18 cellular contexts compared by ENCODE assay signal in the genomic region with DNA sequence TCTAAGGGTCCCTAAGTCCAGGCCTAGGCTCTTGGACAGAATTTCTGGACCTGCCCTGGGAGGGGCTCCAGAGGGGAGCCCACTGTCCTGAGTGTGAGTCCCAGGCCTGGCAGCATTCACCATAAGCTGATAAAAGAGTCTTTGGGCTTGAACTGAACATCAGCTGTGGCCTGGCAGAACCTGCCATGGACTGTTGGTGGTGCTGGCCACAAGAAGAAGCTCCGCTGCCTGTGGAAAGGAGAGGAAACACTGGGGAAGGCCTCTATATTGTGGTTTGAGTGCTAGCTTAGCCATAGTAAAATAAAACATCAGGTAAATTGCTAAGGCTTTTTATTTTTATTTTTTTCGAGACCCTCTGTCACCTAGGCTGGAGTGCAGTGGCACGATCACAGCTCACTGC. TPM values are rescaled to one million over a fixed set of nuclear protein-coding genes. Genes with fewer than 3 reads are reported as not detected.
DNase-seq lines count a peak whose midpoint lies in the region; ATAC-seq, FAIRE-seq and TF ChIP-seq lines count a peak whose summit lies in the region.
"Had no signal": no experiment of that assay in that cellular context is flagged by ENCODE, and none has a peak within 500 bp of the region (broad histone marks: within the 10 kb centered on the region; RNA-seq: fewer than 3 reads in every experiment).

No MANE protein-coding gene starts in this region.

- no peaks in the 10 kb centered on the region for H3K36me3 Mint-ChIP-seq in astrocyte (ENCODE audit: low read depth, unreplicated experiment)

- H3K4me1 ChIP-seq in mammary epithelial cell (ENCODE audit: insufficient read depth, low read length): peaks cover 17% of the 10 kb centered on the region
- no peaks in the 10 kb centered on the region for H3K4me1 ChIP-seq in breast epithelium
- H3K4me1 ChIP-seq in astrocyte (ENCODE audit: insufficient read depth, low read length): peaks cover 4% of the 10 kb centered on the region
- H3K4me1 ChIP-seq in left lung: peaks cover 0 to 12% of the 10 kb centered on the region in 2 donors
- no peaks in the 10 kb centered on the region for H3K4me1 ChIP-seq in BE2C
- H3K4me1 ChIP-seq in tibial nerve: peaks cover 0 to 13% (median 0%) of the 10 kb centered on the region in 4 donors
- H3K4me1 ChIP-seq: BLaER1 had no signal

- 100% methylated on average over 3 of the region's 3 CpGs for WGBS in mammary epithelial cell (ENCODE audit: low coverage, missing lambda C conversion rate)
- WGBS in tibial nerve, 2 donors: 92 to 93% methylated on average over 3 of the region's 3 CpGs

- no peak for TF ChIP-seq EP300 in tibial nerve (IDR thresholded peaks at IDR 0.05)

- no peak overlapping the region for H3K9ac ChIP-seq in mammary epithelial cell (ENCODE audit: insufficient read depth, low read length)
- H3K9ac ChIP-seq in astrocyte (ENCODE audit: low read length): no peak overlapping the region
- H3K9ac ChIP-seq: BLaER1 had no signal

- H3K27ac Mint-ChIP-seq in astrocyte (ENCODE audit: unreplicated experiment): peak overlapping the region; percentile 93
- H3K27ac Mint-ChIP-seq: CD8-positive, alpha-beta memory T cell had no signal

- peaks cover 45% of the 10 kb centered on the region for H3K4me1 Mint-ChIP-seq in astrocyte (ENCODE audit: low read depth, unreplicated experiment)
- H3K4me1 Mint-ChIP-seq: CD8-positive, alpha-beta memory T cell had no signal

- H3K27me3 ChIP-seq in mammary epithelial cell (ENCODE audit: insufficient read depth, low read length) (no peaks in the 10 kb centered on the region), breast epithelium (no peaks in the 10 kb centered on the region), astrocyte (ENCODE audit: insufficient read depth, low read length) (no peaks in the 10 kb centered on the region), left lung (no peaks in the 10 kb centered on the region), BE2C (no peaks in the 10 kb centered on the region), tibial nerve (no peaks in the 10 kb centered on the region)
- H3K27me3 ChIP-seq: BLaER1 had no signal

- TF ChIP-seq CTCF in mammary epithelial cell (conservative IDR thresholded peaks at IDR 0.05 in 1 of 2, IDR thresholded peaks at IDR 0.05 in 1 of 2; ENCODE audit: extremely low read depth in 1 of 2, insufficient read depth in 1 of 2, low read depth in 1 of 2, low read length in 2 of 2) (no peak), breast epithelium (IDR thresholded peaks at IDR 0.05) (no peak), astrocyte (IDR thresholded peaks at IDR 0.05; ENCODE audit: insufficient read depth, low read depth, low read length) (no peak), left lung (IDR thresholded peaks at IDR 0.05) (no peak), BE2C (IDR thresholded peaks at IDR 0.05; ENCODE audit: low read depth, low read length) (no peak), tibial nerve (IDR thresholded peaks at IDR 0.05) (no peak)

- FAIRE-seq in astrocyte (lab: Jason Lieb, UNC): no peak

- DNase-seq in mammary epithelial cell (no peak), breast epithelium (ENCODE audit: low spot score in 2 of 2) (no peak), astrocyte (ENCODE audit: low read depth) (no peak), left lung (no peak), mesenteric fat pad (ENCODE audit: low spot score) (no peak), BE2C (no peak), tibial nerve (ENCODE audit: low spot score in 2 of 2) (no peak)
- DNase-seq: 8988T; CD8-positive, alpha-beta memory T cell; DMS79 treated with DMSO at 0.1 percent for 48 hours; Kasumi-1; NCI-H1436 treated with DMSO at 0.1 percent for 48 hours; NCI-H2029 treated with DMSO at 0.1 percent for 48 hours; NCI-H510A; NCI-H774 had no signal

- dilution Hi-C loops in mammary epithelial cell (cut with HindIII; ENCODE audit: low sequenced_read_pairs): no loop called here

- in situ Hi-C loops in mammary epithelial cell (cut with MboI; ENCODE audit: low sequenced_read_pairs in 2 of 2): no loop called here

- TF ChIP-seq POLR2A in breast epithelium (IDR thresholded peaks at IDR 0.05): no peak
- TF ChIP-seq POLR2A in tibial nerve (IDR thresholded peaks at IDR 0.05): no peak

- ATAC-seq in left lung (peak; percentile 19), HG03354 (IDR thresholded peaks at IDR 0.05; ENCODE audit: poor library complexity, severe bottlenecking, unreplicated experiment) (no peak)

- H2AFZ ChIP-seq in mammary epithelial cell (ENCODE audit: low read depth, low read length): no peak overlapping the region
- H2AFZ ChIP-seq in astrocyte (ENCODE audit: low read depth, low read length): no peak overlapping the region
- H2AFZ ChIP-seq: PC-9 had no signal

- H3K27ac ChIP-seq in mammary epithelial cell (ENCODE audit: insufficient read depth, low read depth, low read length) (peak overlapping the region; percentile 49), breast epithelium (no peak overlapping the region), astrocyte (ENCODE audit: low read depth, low read length) (peak overlapping the region; percentile 89), left lung (no peak overlapping the region), tibial nerve (no peak overlapping the region)
- H3K27ac ChIP-seq: BLaER1, PC-9 had no signal

- no peaks in the 10 kb centered on the region for H3K9me3 ChIP-seq in mammary epithelial cell (replicated peaks; ENCODE audit: insufficient read depth, low read length)
- H3K9me3 ChIP-seq in breast epithelium: peaks cover 0 to 6% of the 10 kb centered on the region in 2 donors
- H3K9me3 ChIP-seq in astrocyte (ENCODE audit: insufficient read depth, low read depth, low read length): no peaks in the 10 kb centered on the region
- H3K9me3 ChIP-seq in left lung: peaks cover 0 to 5% of the 10 kb centered on the region in 2 donors
- H3K9me3 ChIP-seq in BE2C: no peaks in the 10 kb centered on the region
- H3K9me3 ChIP-seq in tibial nerve: peaks cover 0 to 23% (median 10%) of the 10 kb centered on the region in 4 donors
- H3K9me3 ChIP-seq: BLaER1 had no signal

- intact Hi-C loops in mammary epithelial cell (cut with micrococcal nuclease) (no loop called here), breast epithelium (cut with DNase I; ENCODE audit: low total_unique reads) (no loop called here), left lung (cut with DNase I) (no loop called here)

- no peaks in the 10 kb centered on the region for H3K36me3 ChIP-seq in mammary epithelial cell (ENCODE audit: insufficient read depth, low read length)
- H3K36me3 ChIP-seq in breast epithelium: no peaks in the 10 kb centered on the region
- H3K36me3 ChIP-seq in astrocyte (ENCODE audit: insufficient read depth, low read length): no peaks in the 10 kb centered on the region
- no peaks in the 10 kb centered on the region for H3K36me3 ChIP-seq in left lung
- H3K36me3 ChIP-seq in BE2C: no peaks in the 10 kb centered on the region
- peaks cover 0 to 10% (median 0%) of the 10 kb centered on the region in 3 donors for H3K36me3 ChIP-seq in tibial nerve
- H3K36me3 ChIP-seq: BLaER1 had no signal

- H3K4me3 ChIP-seq in mammary epithelial cell (replicated peaks in 1 of 3; ENCODE audit: insufficient read depth in 1 of 3, low read depth in 2 of 3, low read length in 3 of 3): no peak overlapping the region
- no peak overlapping the region for H3K4me3 ChIP-seq in breast epithelium
- no peak overlapping the region for H3K4me3 ChIP-seq in astrocyte (ENCODE audit: insufficient read depth, low read depth, low read length)
- no peak overlapping the region for H3K4me3 ChIP-seq in left lung
- no peak overlapping the region for H3K4me3 ChIP-seq in BE2C (ENCODE audit: low read depth, low read length)
- H3K4me3 ChIP-seq in tibial nerve: no peak overlapping the region
- H3K4me3 ChIP-seq: BLaER1, PC-9 had no signal

- CTCF ChIA-PET in mammary epithelial cell (lab: Charles Lee; ENCODE audit: low non-redundant PET): interaction anchor here (0.6 kb wide), 1 partner anchor 75 kb away, joined by 3 read pairs; no protein-coding TSS in a partner anchor

- no peaks in the 10 kb centered on the region for H3K27me3 Mint-ChIP-seq in astrocyte (ENCODE audit: low read depth, unreplicated experiment)
- H3K27me3 Mint-ChIP-seq: CD8-positive, alpha-beta memory T cell had no signal

- H3K4me2 ChIP-seq in mammary epithelial cell (ENCODE audit: insufficient read depth, low read depth, low read length) (no peak overlapping the region), astrocyte (ENCODE audit: low read length) (peak overlapping the region; percentile 65)
- H3K4me2 ChIP-seq: BLaER1, PC-9 had no signal

- H3K79me2 ChIP-seq in mammary epithelial cell (ENCODE audit: insufficient read depth, low read length): no peaks in the 10 kb centered on the region
- no peaks in the 10 kb centered on the region for H3K79me2 ChIP-seq in astrocyte (ENCODE audit: insufficient read depth, low read length)

- H4K20me1 ChIP-seq in mammary epithelial cell (ENCODE audit: insufficient read depth, low read length) (no peaks in the 10 kb centered on the region), astrocyte (ENCODE audit: insufficient read depth, low read length) (no peaks in the 10 kb centered on the region)
- H4K20me1 ChIP-seq: BLaER1 had no signal

- H3K4me3 Mint-ChIP-seq in astrocyte (ENCODE audit: unreplicated experiment): no peak overlapping the region
- H3K4me3 Mint-ChIP-seq: CD8-positive, alpha-beta memory T cell had no signal

- no peaks in the 10 kb centered on the region for H3K9me3 Mint-ChIP-seq in astrocyte (ENCODE audit: unreplicated experiment)

- no TSS peak for BruUV-seq in mammary epithelial cell (replicated peaks; lab: Mats Ljungman, UMichigan)

RNA-seq across cellular contexts. Expression of gene BAZ2B, which starts 20.9 kb away (rescaled TPM):
- total RNA-seq in mammary epithelial cell (10 to 100 TPM; 50.0 to 72.8 TPM), breast epithelium (100 to 1,000 TPM in 2 of 3 donors, 10 to 100 TPM in 1; 86.1 to 250 (median 143) TPM), astrocyte (60.9 and 69.8 TPM in 2 replicates), left lung (10 to 100 TPM; 60.0 to 76.2 TPM), mesenteric fat pad (55.6 TPM), tibial nerve (100 to 1,000 TPM in 3 of 4 donors, 10 to 100 TPM in 1; 98.4 to 135 (median 114) TPM)
- polyA plus RNA-seq in mammary epithelial cell: 12.9 TPM
- 57.2 TPM for polyA minus RNA-seq in mammary epithelial cell
- polyA plus RNA-seq in BE2C (2012; ENCODE audit: insufficient read depth, insufficient read length, low read depth): 16.9 TPM

Comparison
In these comparisons a context has a peak if more than half of its experiments do, and no peak if none do; other contexts are left out.
1. H3K27ac ChIP-seq: peak in mammary epithelial cell (single experiment) and astrocyte (single experiment); none in breast epithelium (0 of 2), left lung (0 of 2) and tibial nerve (0 of 4).